Comparison of ENCODE assay signal across 11 cellular contexts in genomic region chr2:235642446-235643107, GRCh38.
DNase-seq lines count a peak whose midpoint lies in the region; ATAC-seq, FAIRE-seq and TF ChIP-seq lines count a peak whose summit lies in the region.
"Had no signal": no experiment of that assay in that cellular context is flagged by ENCODE, and none has a peak within 500 bp of the region (broad histone marks: within the 10 kb centered on the region; RNA-seq: fewer than 3 reads in every experiment).

No MANE protein-coding gene starts in this region.

- ATAC-seq in activated CD8-positive, alpha-beta T cell treated with anti-CD3 and anti-CD28 coated beads for 36 hours = no peak
- ATAC-seq in GM21423 (IDR thresholded peaks at IDR 0.05; ENCODE audit: unreplicated experiment) = no peak
- ATAC-seq in HG02763 (IDR thresholded peaks at IDR 0.05; ENCODE audit: unreplicated experiment) = no peak

- POLR2A ChIA-PET in activated CD8-positive, alpha-beta T cell treated with anti-CD3 and anti-CD28 coated beads for 36 hours (lab: Charles Lee) = no interaction called here

- peak overlapping the region; percentile 98 for H3K27ac Mint-ChIP-seq in astrocyte (ENCODE audit: unreplicated experiment)
- no peak overlapping the region for H3K27ac Mint-ChIP-seq in activated CD8-positive, alpha-beta T cell treated with anti-CD3 and anti-CD28 coated beads for 36 hours

- peak overlapping the region; percentile 62 for H3K4me3 Mint-ChIP-seq in astrocyte (ENCODE audit: unreplicated experiment)
- no peak overlapping the region for H3K4me3 Mint-ChIP-seq in activated CD8-positive, alpha-beta T cell treated with anti-CD3 and anti-CD28 coated beads for 36 hours

- no peak overlapping the region for H3K4me3 ChIP-seq in astrocyte (ENCODE audit: insufficient read depth, low read depth, low read length)
- H3K4me3 ChIP-seq in cardiac muscle cell = no peak overlapping the region
- H3K4me3 ChIP-seq in stomach = no peak overlapping the region

- H3K27me3 Mint-ChIP-seq in astrocyte (ENCODE audit: low read depth, unreplicated experiment) = no peaks in the 10 kb centered on the region
- H3K27me3 Mint-ChIP-seq in activated CD8-positive, alpha-beta T cell treated with anti-CD3 and anti-CD28 coated beads for 36 hours = peaks cover 2% of the 10 kb centered on the region

- H3K27me3 ChIP-seq in astrocyte (ENCODE audit: insufficient read depth, low read length) (no peaks in the 10 kb centered on the region), cardiac muscle cell (no peaks in the 10 kb centered on the region), stomach (no peaks in the 10 kb centered on the region)

- H3K27ac ChIP-seq in astrocyte (ENCODE audit: low read depth, low read length) (no peak overlapping the region), cardiac muscle cell (no peak overlapping the region), stomach (peak overlapping the region in 3 of 5 donors; percentile 39 to 86 (median 73))
- H3K27ac ChIP-seq: epithelial cell of prostate, VCaP had no signal

- no peaks in the 10 kb centered on the region for H3K36me3 ChIP-seq in astrocyte (ENCODE audit: insufficient read depth, low read length)
- H3K36me3 ChIP-seq in cardiac muscle cell = no peaks in the 10 kb centered on the region
- no peaks in the 10 kb centered on the region for H3K36me3 ChIP-seq in stomach

- intact Hi-C loops in stomach (cut with DNase I; ENCODE audit: low total_unique reads) = no loop called here
- intact Hi-C loops in activated CD8-positive, alpha-beta T cell treated with anti-CD3 and anti-CD28 coated beads for 36 hours (cut with micrococcal nuclease) = no loop called here

- peaks cover 15% of the 10 kb centered on the region for H3K4me1 ChIP-seq in astrocyte (ENCODE audit: insufficient read depth, low read length)
- H3K4me1 ChIP-seq in cardiac muscle cell (ENCODE audit: low read depth) = peaks cover 30% of the 10 kb centered on the region
- peaks cover 17 to 51% (median 29%) of the 10 kb centered on the region in 4 donors for H3K4me1 ChIP-seq in stomach

- H2AFZ ChIP-seq in astrocyte (ENCODE audit: low read depth, low read length) = no peak overlapping the region

- no peak overlapping the region for H3K9ac ChIP-seq in astrocyte (ENCODE audit: low read length)

- FAIRE-seq in astrocyte (lab: Jason Lieb, UNC) = no peak

- no peak for TF ChIP-seq EP300 in stomach (IDR thresholded peaks at IDR 0.05)

- no peaks in the 10 kb centered on the region for H3K79me2 ChIP-seq in astrocyte (ENCODE audit: insufficient read depth, low read length)

- H3K9me3 ChIP-seq in astrocyte (ENCODE audit: insufficient read depth, low read depth, low read length) = no peaks in the 10 kb centered on the region
- no peaks in the 10 kb centered on the region for H3K9me3 ChIP-seq in cardiac muscle cell (ENCODE audit: low read depth)
- no peaks in the 10 kb centered on the region for H3K9me3 ChIP-seq in stomach

- no peak overlapping the region for H3K4me2 ChIP-seq in astrocyte (ENCODE audit: low read length)

- TF ChIP-seq POLR2A in stomach (IDR thresholded peaks at IDR 0.05) = no peak

- H4K20me1 ChIP-seq in astrocyte (ENCODE audit: insufficient read depth, low read length) = peaks cover 34% of the 10 kb centered on the region

- no peaks in the 10 kb centered on the region for H3K36me3 Mint-ChIP-seq in astrocyte (ENCODE audit: low read depth, unreplicated experiment)
- H3K36me3 Mint-ChIP-seq in activated CD8-positive, alpha-beta T cell treated with anti-CD3 and anti-CD28 coated beads for 36 hours (ENCODE audit: low read depth) = no peaks in the 10 kb centered on the region

- H3K9me3 Mint-ChIP-seq in astrocyte (ENCODE audit: unreplicated experiment) = peaks cover 1% of the 10 kb centered on the region
- no peaks in the 10 kb centered on the region for H3K9me3 Mint-ChIP-seq in activated CD8-positive, alpha-beta T cell treated with anti-CD3 and anti-CD28 coated beads for 36 hours

- DNase-seq in HPDE6-E6E7 (ENCODE audit: extremely low spot score) (peak; percentile 19), astrocyte (ENCODE audit: low read depth) (peak; percentile 71), cardiac muscle cell (ENCODE audit: low read depth in 1 of 2, low spot score in 1 of 2) (peak in 1 of 2 donors; percentile 60), stomach (no peak)
- no peak for DNase-seq in activated CD8-positive, alpha-beta T cell treated with anti-CD3 and anti-CD28 coated beads for 36 hours
- DNase-seq: activated gamma-delta T cell, DND-41 had no signal

- peaks cover 55% of the 10 kb centered on the region for H3K4me1 Mint-ChIP-seq in astrocyte (ENCODE audit: low read depth, unreplicated experiment)
- H3K4me1 Mint-ChIP-seq in activated CD8-positive, alpha-beta T cell treated with anti-CD3 and anti-CD28 coated beads for 36 hours (ENCODE audit: low read depth) = no peaks in the 10 kb centered on the region

- no peak for TF ChIP-seq CTCF in astrocyte (IDR thresholded peaks at IDR 0.05; ENCODE audit: insufficient read depth, low read depth, low read length)
- peak; percentile 53 for TF ChIP-seq CTCF in cardiac muscle cell (IDR thresholded peaks at IDR 0.05; ENCODE audit: low read depth, low read length)
- no peak for TF ChIP-seq CTCF in stomach (IDR thresholded peaks at IDR 0.05)
- no peak for TF ChIP-seq CTCF in activated CD8-positive, alpha-beta T cell treated with anti-CD3 and anti-CD28 coated beads for 36 hours (IDR thresholded peaks at IDR 0.05)

- 86 to 92% (median 88%) methylated on average over 9 of the region's 9 CpGs for WGBS in stomach, 5 donors

- CTCF ChIA-PET in activated CD8-positive, alpha-beta T cell treated with anti-CD3 and anti-CD28 coated beads for 36 hours (lab: Charles Lee) = no interaction called here

Comparison
In these comparisons a context has a peak if more than half of its experiments do, and no peak if none do; other contexts are left out.
1. DNase-seq: peak in HPDE6-E6E7 (single experiment) and astrocyte (single experiment); none in stomach (single experiment) and activated CD8-positive, alpha-beta T cell treated with anti-CD3 and anti-CD28 coated beads for 36 hours (single experiment).
2. H3K27ac ChIP-seq: peak in stomach (3 of 5); none in astrocyte (single experiment) and cardiac muscle cell (single experiment).